ENCODE assay signal across 8 cellular contexts in genomic region chr10:72087969-72088878, GRCh38. TPM values are rescaled to one million over a fixed set of nuclear protein-coding genes. Genes with fewer than 3 reads are reported as not detected.
DNase-seq lines count a peak whose midpoint lies in the region; ATAC-seq and TF ChIP-seq lines count a peak whose summit lies in the region.

A gene with protein sequence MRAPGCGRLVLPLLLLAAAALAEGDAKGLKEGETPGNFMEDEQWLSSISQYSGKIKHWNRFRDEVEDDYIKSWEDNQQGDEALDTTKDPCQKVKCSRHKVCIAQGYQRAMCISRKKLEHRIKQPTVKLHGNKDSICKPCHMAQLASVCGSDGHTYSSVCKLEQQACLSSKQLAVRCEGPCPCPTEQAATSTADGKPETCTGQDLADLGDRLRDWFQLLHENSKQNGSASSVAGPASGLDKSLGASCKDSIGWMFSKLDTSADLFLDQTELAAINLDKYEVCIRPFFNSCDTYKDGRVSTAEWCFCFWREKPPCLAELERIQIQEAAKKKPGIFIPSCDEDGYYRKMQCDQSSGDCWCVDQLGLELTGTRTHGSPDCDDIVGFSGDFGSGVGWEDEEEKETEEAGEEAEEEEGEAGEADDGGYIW (minus strand): TSS chr10:72088551. CDS start chr10:72088328, 223 bp downstream.

- H3K4me3 Mint-ChIP-seq in natural killer cell: peak within 1 kb of the TSS; percentile 99

- peak; percentile 9 for DNase-seq in NCI-H345 (lab: John Stamatoyannopoulos, UW)
- DNase-seq in NCI-H345 treated with DMSO at 0.1 percent for 48 hours (lab: John Stamatoyannopoulos, UW; ENCODE audit: unreplicated experiment): no peak
- peak; percentile 82 for DNase-seq in activated CD8-positive, alpha-beta memory T cell treated with anti-CD3 and anti-CD28 coated beads, Interleukin-2, amount 50 U/mL, for 48 hours
- DNase-seq in epithelial cell of proximal tubule (ENCODE audit: low read depth): no peak
- peak; percentile 64 for DNase-seq in natural killer cell
- DNase-seq in NCI-H1105 (lab: John Stamatoyannopoulos, UW): no peak
- no peak for DNase-seq in D341Med (ENCODE audit: low spot score)

- H3K36me3 ChIP-seq in subcutaneous abdominal adipose tissue (ENCODE audit: control insufficient read depth in 5 of 5, insufficient read depth in 5 of 5, low read length in 5 of 5): peaks cover 0 to 4% (median 0%) of the 10 kb centered on the region in 5 donors

- H3K9ac ChIP-seq in subcutaneous abdominal adipose tissue (ENCODE audit: low read length in 5 of 5): peak within 1 kb of the TSS in 3 of 5 donors; percentile 35 to 56 (median 42)

- H3K27me3 Mint-ChIP-seq in natural killer cell (ENCODE audit: low read depth in 2 of 2): peaks cover 0 to 3% of the 10 kb centered on the region in 2 donors

- peak within 1 kb of the TSS; percentile 39 for H3K4me3 ChIP-seq in epithelial cell of proximal tubule (ENCODE audit: low read depth, low read length)
- H3K4me3 ChIP-seq in subcutaneous abdominal adipose tissue (ENCODE audit: low read depth in 1 of 5, low read length in 5 of 5): peak within 1 kb of the TSS; percentile 58 to 68 (median 64)

- no peaks in the 10 kb centered on the region for H3K9me3 Mint-ChIP-seq in natural killer cell

- no peaks in the 10 kb centered on the region for H3K9me3 ChIP-seq in subcutaneous abdominal adipose tissue (ENCODE audit: control insufficient read depth in 5 of 5, low read length in 5 of 5)

- peak; percentile 63 to 75 (median 71) for ATAC-seq in natural killer cell

- intact Hi-C loops in natural killer cell (cut with micrococcal nuclease): loop anchor here (5.0 kb wide), 2 partner anchors 41 to 129 kb away; partner anchors contain the start of genes ANAPC16 and ASCC1

- peaks cover 0 to 35% (median 24%) of the 10 kb centered on the region in 5 donors for H3K4me1 ChIP-seq in subcutaneous abdominal adipose tissue (ENCODE audit: control insufficient read depth in 5 of 5, insufficient read depth in 5 of 5, low read length in 5 of 5)

- H3K27ac Mint-ChIP-seq in natural killer cell: peak within 1 kb of the TSS; percentile 94 to 96

- H3K27me3 ChIP-seq in subcutaneous abdominal adipose tissue (ENCODE audit: control insufficient read depth in 5 of 5, insufficient read depth in 4 of 5, low read length in 5 of 5): peaks cover 9 to 21% (median 17%) of the 10 kb centered on the region in 5 donors

- H3K4me1 Mint-ChIP-seq in natural killer cell: peaks cover 55 to 60% of the 10 kb centered on the region in 2 donors

- no peak within 1 kb of the TSS for H3K27ac ChIP-seq in subcutaneous abdominal adipose tissue (ENCODE audit: low read depth, low read length)

- no peak for TF ChIP-seq CTCF in epithelial cell of proximal tubule (conservative IDR thresholded peaks at IDR 0.05; ENCODE audit: low read depth, low read length)
- TF ChIP-seq CTCF in natural killer cell (IDR thresholded peaks at IDR 0.05): no peak

- H3K36me3 Mint-ChIP-seq in natural killer cell: no peaks in the 10 kb centered on the region

RNA-seq across cellular contexts. Expression of the gene that starts here (rescaled TPM):
- total RNA-seq in epithelial cell of proximal tubule (27.9 and 63.7 TPM in 2 replicates), natural killer cell (100 to 1,000 TPM; 258 to 329 (median 293) TPM)

Comparison
In these comparisons a context has a peak if more than half of its experiments do, and no peak if none do; other contexts are left out.
1. DNase-seq: peak in NCI-H345 (single experiment), activated CD8-positive, alpha-beta memory T cell treated with anti-CD3 and anti-CD28 coated beads, Interleukin-2, amount 50 U/mL, for 48 hours (single experiment) and natural killer cell (single experiment); none in NCI-H345 treated with DMSO at 0.1 percent for 48 hours (single experiment), epithelial cell of proximal tubule (single experiment), NCI-H1105 (single experiment) and D341Med (single experiment).